ENCODE assay signal across 19 cellular contexts in the genomic region with DNA sequence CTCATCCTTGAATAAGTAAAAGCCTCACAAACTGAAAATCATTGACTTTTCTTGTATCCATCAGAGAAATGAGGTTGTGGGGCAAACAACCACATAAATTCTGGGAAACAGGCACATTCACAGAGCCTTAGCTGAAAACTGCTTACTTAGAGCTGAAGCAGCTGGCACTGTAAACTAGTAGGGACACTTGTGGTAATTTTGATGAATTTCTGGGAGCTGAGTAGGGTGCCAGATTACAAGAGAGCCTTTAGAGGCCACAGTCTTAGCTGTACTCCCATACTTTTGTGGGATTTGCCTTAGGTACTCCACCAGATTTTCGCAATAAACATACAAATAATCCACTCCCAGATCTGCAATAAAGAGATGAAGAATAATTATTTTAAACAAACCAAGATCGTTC.
DNase-seq lines count a peak whose midpoint lies in the region; TF ChIP-seq lines count a peak whose summit lies in the region.
"Had no signal": no experiment of that assay in that cellular context is flagged by ENCODE, and none has a peak within 500 bp of the region (broad histone marks: within the 10 kb centered on the region; RNA-seq: fewer than 3 reads in every experiment).

No MANE protein-coding gene starts in this region.

- no CpG with 5 or more reads among the region's 2 CpGs for WGBS in mesenchymal stem cell
- WGBS in smooth muscle cell (ENCODE audit: low lambda C conversion rate) = 88% methylated on average over 2 of the region's 2 CpGs

- H3K36me3 Mint-ChIP-seq in activated T-helper 2 cell treated with anti-CD3 and anti-CD28 coated beads, Interferon-gamma antibody, Interleukin-2, Interleukin-4, amounts not matched to agents 10 μg/mL and 5 μg/mL and 100 μg/mL, durations not matched to agents 14 hours and 24 hours and 36 hours (ENCODE audit: low read depth) = no peaks in the 10 kb centered on the region
- H3K36me3 Mint-ChIP-seq: CD4-positive, alpha-beta memory T cell had no signal

- in situ Hi-C loops in brain microvascular endothelial cell (cut with HindIII; ENCODE audit: low pct_ligation_motif_present, low sequenced_read_pairs) = no loop called here

- H3F3A ChIP-seq in smooth muscle cell (ENCODE audit: low read depth) = no peaks in the 10 kb centered on the region

- no peak overlapping the region for H2BK12ac ChIP-seq in mesenchymal stem cell (ENCODE audit: low read length in 2 of 2)

- no peaks in the 10 kb centered on the region for H3K27me3 ChIP-seq in adipocyte (replicated peaks; ENCODE audit: control insufficient read depth, insufficient read depth, low read length)
- no peaks in the 10 kb centered on the region for H3K27me3 ChIP-seq in mesenchymal stem cell (ENCODE audit: control insufficient read depth in 1 of 2, insufficient read depth in 1 of 2, low read length in 2 of 2)
- no peaks in the 10 kb centered on the region for H3K27me3 ChIP-seq in smooth muscle cell (ENCODE audit: low read depth)
- no peaks in the 10 kb centered on the region for H3K27me3 ChIP-seq in brain microvascular endothelial cell (replicated peaks)
- H3K27me3 ChIP-seq: BLaER1, Peyer's patch had no signal

- H4K91ac ChIP-seq in mesenchymal stem cell (ENCODE audit: low read length) = no peak overlapping the region

- no peak overlapping the region for H2AK5ac ChIP-seq in mesenchymal stem cell (ENCODE audit: low read length, severe bottlenecking)

- H3K9me3 Mint-ChIP-seq in activated T-helper 2 cell treated with anti-CD3 and anti-CD28 coated beads, Interferon-gamma antibody, Interleukin-2, Interleukin-4, amounts not matched to agents 10 μg/mL and 5 μg/mL and 100 μg/mL, durations not matched to agents 14 hours and 24 hours and 36 hours = no peaks in the 10 kb centered on the region
- H3K9me3 Mint-ChIP-seq: GM23338 had no signal

- H3K4me3 ChIP-seq in adipocyte (ENCODE audit: low read length) = no peak overlapping the region
- no peak overlapping the region for H3K4me3 ChIP-seq in mesenchymal stem cell (ENCODE audit: insufficient read depth in 1 of 2, low read depth in 1 of 2, low read length in 2 of 2)
- no peak overlapping the region for H3K4me3 ChIP-seq in smooth muscle cell
- no peak overlapping the region for H3K4me3 ChIP-seq in brain microvascular endothelial cell (ENCODE audit: low read depth, low read length)
- H3K4me3 ChIP-seq: BLaER1, GM23338, Peyer's patch had no signal

- H3K79me2 ChIP-seq in smooth muscle cell (ENCODE audit: low read depth) = no peaks in the 10 kb centered on the region

- H3K27ac ChIP-seq in mesenchymal stem cell (ENCODE audit: low read length, poor library complexity, severe bottlenecking) = no peak overlapping the region
- no peak overlapping the region for H3K27ac ChIP-seq in smooth muscle cell (ENCODE audit: low read depth)
- H3K27ac ChIP-seq in brain microvascular endothelial cell = no peak overlapping the region
- H3K27ac ChIP-seq: BLaER1, HL-60, Peyer's patch had no signal

- H2BK120ac ChIP-seq in mesenchymal stem cell (ENCODE audit: low read depth, low read length) = no peak overlapping the region

- H2AFZ ChIP-seq in mesenchymal stem cell (ENCODE audit: low read depth, low read length) = no peak overlapping the region
- peak overlapping the region; percentile 5 for H2AFZ ChIP-seq in smooth muscle cell (ENCODE audit: low read depth)
- H2AFZ ChIP-seq: GM23338 had no signal

- H3K18ac ChIP-seq in mesenchymal stem cell (ENCODE audit: low read depth in 1 of 2, low read length in 2 of 2) = no peak overlapping the region

- no peak overlapping the region for H4K8ac ChIP-seq in mesenchymal stem cell (ENCODE audit: low read length)

- H3K4me2 ChIP-seq in mesenchymal stem cell (ENCODE audit: low read length, poor library complexity, severe bottlenecking) (no peak overlapping the region), smooth muscle cell (no peak overlapping the region)
- H3K4me2 ChIP-seq: BLaER1, GM23338 had no signal

- H3K9ac ChIP-seq in adipocyte (ENCODE audit: low read length) = no peak overlapping the region
- no peak overlapping the region for H3K9ac ChIP-seq in mesenchymal stem cell (ENCODE audit: low read length)
- no peak overlapping the region for H3K9ac ChIP-seq in smooth muscle cell (ENCODE audit: low read depth)
- H3K9ac ChIP-seq: BLaER1 had no signal

- no peak overlapping the region for H2BK5ac ChIP-seq in mesenchymal stem cell (ENCODE audit: low read depth, low read length, poor library complexity, severe bottlenecking)

- no peak overlapping the region for H3K27ac Mint-ChIP-seq in activated T-helper 2 cell treated with anti-CD3 and anti-CD28 coated beads, Interferon-gamma antibody, Interleukin-2, Interleukin-4, amounts not matched to agents 10 μg/mL and 5 μg/mL and 100 μg/mL, durations not matched to agents 14 hours and 24 hours and 36 hours
- H3K27ac Mint-ChIP-seq: CD4-positive, alpha-beta memory T cell had no signal

- H3K79me1 ChIP-seq in mesenchymal stem cell (replicated peaks; ENCODE audit: low read length, poor library complexity, severe bottlenecking) = no peaks in the 10 kb centered on the region

- intact Hi-C loops in activated T-helper 2 cell treated with anti-CD3 and anti-CD28 coated beads, Interferon-gamma antibody, Interleukin-2, Interleukin-4, amounts not matched to agents 10 μg/mL and 5 μg/mL and 100 μg/mL, durations not matched to agents 14 hours and 24 hours and 36 hours (cut with micrococcal nuclease) = no loop called here

- peak; percentile 90 for DNase-seq in LHCN-M2 (ENCODE audit: low read depth)
- DNase-seq in adipocyte (ENCODE audit: low read depth) = peak; percentile 30
- DNase-seq in mesenchymal stem cell = peak; percentile 16
- no peak for DNase-seq in smooth muscle cell (lab: John Stamatoyannopoulos, UW; ENCODE audit: unreplicated experiment)
- DNase-seq in activated T-helper 2 cell treated with anti-CD3 and anti-CD28 coated beads, Interferon-gamma antibody, Interleukin-2, Interleukin-4, amounts not matched to agents 10 μg/mL and 5 μg/mL and 100 μg/mL, durations not matched to agents 14 hours and 24 hours and 36 hours (ENCODE audit: low spot score) = no peak
- no peak for DNase-seq in C1 segment of cervical spinal cord (lab: John Stamatoyannopoulos, UW)
- DNase-seq in brain microvascular endothelial cell = no peak
- DNase-seq: Caco-2; CD4-positive, alpha-beta memory T cell; DMS153; HCEC 1CT; KG1; NCI-H1694; NCI-H2081 treated with DMSO at 0.1 percent for 48 hours; NCI-H446 treated with DMSO at 0.1 percent for 48 hours; Peyer's patch had no signal

- no peaks in the 10 kb centered on the region for H4K20me1 ChIP-seq in smooth muscle cell (ENCODE audit: low read depth)
- H4K20me1 ChIP-seq: BLaER1 had no signal

- no peaks in the 10 kb centered on the region for H3K36me3 ChIP-seq in adipocyte (ENCODE audit: control insufficient read depth, insufficient read depth, low read length, severe bottlenecking)
- no peaks in the 10 kb centered on the region for H3K36me3 ChIP-seq in mesenchymal stem cell (ENCODE audit: control insufficient read depth in 1 of 2, insufficient read depth in 2 of 2, low read depth in 1 of 2, low read length in 2 of 2)
- H3K36me3 ChIP-seq in smooth muscle cell (ENCODE audit: low read depth) = no peaks in the 10 kb centered on the region
- H3K36me3 ChIP-seq in brain microvascular endothelial cell (replicated peaks) = no peaks in the 10 kb centered on the region
- H3K36me3 ChIP-seq: BLaER1, Peyer's patch had no signal

- H3K4ac ChIP-seq in mesenchymal stem cell (ENCODE audit: low read depth in 1 of 2, low read length in 2 of 2) = no peak overlapping the region

- no peaks in the 10 kb centered on the region for H3K4me1 ChIP-seq in adipocyte (ENCODE audit: control insufficient read depth, insufficient read depth, low read length)
- H3K4me1 ChIP-seq in mesenchymal stem cell (ENCODE audit: control insufficient read depth, insufficient read depth, low read depth, low read length) = no peaks in the 10 kb centered on the region
- H3K4me1 ChIP-seq in smooth muscle cell (ENCODE audit: low read depth) = no peaks in the 10 kb centered on the region
- H3K4me1 ChIP-seq: BLaER1, Caco-2, Peyer's patch had no signal

- H3K9me3 ChIP-seq in adipocyte (ENCODE audit: control insufficient read depth, low read length) (no peaks in the 10 kb centered on the region), mesenchymal stem cell (ENCODE audit: control insufficient read depth, low read length) (no peaks in the 10 kb centered on the region), smooth muscle cell (replicated peaks; ENCODE audit: low read depth) (no peaks in the 10 kb centered on the region)
- H3K9me3 ChIP-seq: BLaER1, Caco-2, Peyer's patch had no signal

- no peak overlapping the region for H3K23ac ChIP-seq in mesenchymal stem cell (ENCODE audit: low read length in 2 of 2)

- no peaks in the 10 kb centered on the region for H3K27me3 Mint-ChIP-seq in activated T-helper 2 cell treated with anti-CD3 and anti-CD28 coated beads, Interferon-gamma antibody, Interleukin-2, Interleukin-4, amounts not matched to agents 10 μg/mL and 5 μg/mL and 100 μg/mL, durations not matched to agents 14 hours and 24 hours and 36 hours (ENCODE audit: low read depth)

- TF ChIP-seq CTCF in smooth muscle cell (IDR thresholded peaks at IDR 0.05; ENCODE audit: borderline replicate concordance, insufficient read depth, poor library complexity, severe bottlenecking) = no peak
- TF ChIP-seq CTCF in brain microvascular endothelial cell (IDR thresholded peaks at IDR 0.05; ENCODE audit: low read depth, low read length, missing control alignments) = no peak

- H3K4me3 Mint-ChIP-seq in activated T-helper 2 cell treated with anti-CD3 and anti-CD28 coated beads, Interferon-gamma antibody, Interleukin-2, Interleukin-4, amounts not matched to agents 10 μg/mL and 5 μg/mL and 100 μg/mL, durations not matched to agents 14 hours and 24 hours and 36 hours (ENCODE audit: low read depth) = no peak overlapping the region
- H3K4me3 Mint-ChIP-seq: CD4-positive, alpha-beta memory T cell; GM23338 had no signal

- H2BK15ac ChIP-seq in mesenchymal stem cell (ENCODE audit: low read depth, poor library complexity, severe bottlenecking) = no peak overlapping the region

- H3K14ac ChIP-seq in mesenchymal stem cell (ENCODE audit: low read length in 2 of 2) = no peak overlapping the region

- no peaks in the 10 kb centered on the region for H3K4me1 Mint-ChIP-seq in activated T-helper 2 cell treated with anti-CD3 and anti-CD28 coated beads, Interferon-gamma antibody, Interleukin-2, Interleukin-4, amounts not matched to agents 10 μg/mL and 5 μg/mL and 100 μg/mL, durations not matched to agents 14 hours and 24 hours and 36 hours (ENCODE audit: low read depth)
- H3K4me1 Mint-ChIP-seq: CD4-positive, alpha-beta memory T cell; GM23338 had no signal

Comparison
In these comparisons a context has a peak if more than half of its experiments do, and no peak if none do; other contexts are left out.
1. DNase-seq: peak in LHCN-M2 (single experiment), adipocyte (single experiment) and mesenchymal stem cell (single experiment); none in smooth muscle cell (single experiment), activated T-helper 2 cell treated with anti-CD3 and anti-CD28 coated beads, Interferon-gamma antibody, Interleukin-2, Interleukin-4, amounts not matched to agents 10 μg/mL and 5 μg/mL and 100 μg/mL, durations not matched to agents 14 hours and 24 hours and 36 hours (single experiment), C1 segment of cervical spinal cord (0 of 14) and brain microvascular endothelial cell (single experiment).